8 cellular contexts compared by ENCODE assay signal in genomic region chr19:50607874-50608785, GRCh38. TPM values are rescaled to one million over a fixed set of nuclear protein-coding genes. Genes with fewer than 3 reads are reported as not detected.
A peak's percentile ranks its signal among the peaks of the same experiment; 100 is the strongest.
DNase-seq lines count a peak whose midpoint lies in the region; ATAC-seq, FAIRE-seq and TF ChIP-seq lines count a peak whose summit lies in the region.

No MANE protein-coding gene starts in this region.

- no peak overlapping the region for H3K4me3 ChIP-seq in HepG2 (replicated peaks in 1 of 3; ENCODE audit: insufficient read depth in 1 of 3, low read depth in 2 of 3, low read length in 3 of 3)

- H3K9ac ChIP-seq in HepG2 (ENCODE audit: insufficient read depth, low read depth, low read length), result no peak overlapping the region

- peaks cover 8% of the 10 kb centered on the region for H3K4me1 Mint-ChIP-seq in chondrocyte (ENCODE audit: low read depth)

- H3K27ac ChIP-seq in HepG2 (ENCODE audit: extremely low read length, insufficient read depth, low read length), result no peak overlapping the region

- TF ChIP-seq POLR2A in HepG2 (IDR thresholded peaks at IDR 0.05; ENCODE audit: insufficient read depth in 1 of 2, low read depth in 2 of 2, low read length in 2 of 2), result no peak

- CTCF ChIA-PET in HepG2 (lab: Yijun Ruan, JAX; ENCODE audit: low intra/inter-chr PET ratio, low total read pairs), result no interaction called here

- TF ChIP-seq RAD21 in HepG2 (CRISPR knock-in tag; IDR thresholded peaks at IDR 0.05), result peak; percentile 29; the same call in 1 of the 2 replicates

- H3K4me3 Mint-ChIP-seq in chondrocyte (ENCODE audit: unreplicated experiment), result peak overlapping the region; percentile 44

- in situ Hi-C loops in HepG2 (cut with HindIII; ENCODE audit: extremely low pct_ligation_motif_present, low pct_unique_long_range_greater_than_20kb), result loop anchor here (10.0 kb wide), 1 partner anchor 177 kb away; no protein-coding TSS in a partner anchor

- TF ChIP-seq EP300 in HepG2 (IDR thresholded peaks at IDR 0.05; ENCODE audit: low read depth in 2 of 2, low read length in 2 of 2) (no peak), HepG2 (CRISPR knock-in tag; IDR thresholded peaks at IDR 0.05; ENCODE audit: borderline replicate concordance) (no peak)

- no peaks in the 10 kb centered on the region for H4K20me1 ChIP-seq in HepG2 (ENCODE audit: insufficient read depth, low read length)

- intact Hi-C loops in HepG2 (cut with micrococcal nuclease; ENCODE audit: unreplicated experiment), result no loop called here

- FAIRE-seq in D721Med (lab: Jason Lieb, UNC) (no peak), HepG2 (lab: Jason Lieb, UNC) (no peak)

- no peaks in the 10 kb centered on the region for H3K36me3 ChIP-seq in HepG2 (replicated peaks in 1 of 2; ENCODE audit: control insufficient read depth in 1 of 2, insufficient read depth in 2 of 2, low read length in 2 of 2)

- BruUV-seq in HepG2 (replicated peaks; lab: Mats Ljungman, UMichigan), result no TSS peak

- H3K27me3 ChIP-seq in HepG2 (ENCODE audit: control insufficient read depth in 1 of 2, insufficient read depth in 2 of 2, low read length in 2 of 2), result no peaks in the 10 kb centered on the region

- H3K4me1 ChIP-seq in HepG2 (ENCODE audit: insufficient read depth, low read length), result no peaks in the 10 kb centered on the region

- H3K9me3 ChIP-seq in HepG2 (ENCODE audit: low read length), result no peaks in the 10 kb centered on the region

- DNase-seq in D721Med (ENCODE audit: insufficient read length, low spot score) (peak; percentile 95), LHCN-M2 (ENCODE audit: low read depth) (peak; percentile 5), chondrocyte (ENCODE audit: low spot score) (no peak), HepG2 (ENCODE audit: low spot score) (peak; percentile 31), NCI-H2081 treated with DMSO at 0.1 percent for 48 hours (lab: John Stamatoyannopoulos, UW) (no peak), SHP77 (lab: John Stamatoyannopoulos, UW) (no peak)
- DNase-seq in activated CD4-positive, alpha-beta T cell treated with anti-CD3 and anti-CD28 coated beads for 24 hours (ENCODE audit: low read depth in 2 of 2), result peak; percentile 50 to 84
- peak; percentile 9 to 59 (median 11) for DNase-seq in stimulated activated CD4-positive, alpha-beta T cell treated with anti-CD3 and anti-CD28 coated beads, TNF-alpha, amount 100 ng/mL, for 1 hour (ENCODE audit: low read depth in 3 of 3, low spot score in 1 of 3)

- ATAC-seq in HepG2, result peak; percentile 67

- peaks cover 7% of the 10 kb centered on the region for H3K36me3 Mint-ChIP-seq in chondrocyte (ENCODE audit: low read depth)

- POLR2A ChIA-PET in HepG2 (lab: Yijun Ruan, JAX), result no interaction called here

- WGBS in HepG2 (ENCODE audit: low lambda C conversion rate), result 73% methylated on average over 42 of the region's 56 CpGs

- H3K79me2 ChIP-seq in HepG2 (ENCODE audit: insufficient read depth, low read length), result no peaks in the 10 kb centered on the region

- H3K9me3 Mint-ChIP-seq in chondrocyte (ENCODE audit: low read depth), result peaks cover 8% of the 10 kb centered on the region

- peaks cover 29% of the 10 kb centered on the region for H3K27me3 Mint-ChIP-seq in chondrocyte (ENCODE audit: low read depth)

- TF ChIP-seq CTCF in D721Med (IDR thresholded peaks at IDR 0.05; ENCODE audit: insufficient read depth, missing control alignments) (peak; percentile 43), chondrocyte (IDR thresholded peaks at IDR 0.05) (peak; percentile 73), HepG2 (CRISPR knock-in tag; IDR thresholded peaks at IDR 0.05) (peak; percentile 62)

- no peak overlapping the region for H2AFZ ChIP-seq in HepG2 (ENCODE audit: low read length)

- no peak overlapping the region for H3K27ac Mint-ChIP-seq in chondrocyte (ENCODE audit: unreplicated experiment)

- no peak overlapping the region for H3K4me2 ChIP-seq in HepG2 (ENCODE audit: low read depth, low read length)

TF ChIP-seq in HepG2, 621 proteins besides CTCF, POLR2A, EP300 and RAD21 (continues in another document):
- TF ChIP-seq HOXA3 (CRISPR knock-in tag; IDR thresholded peaks at IDR 0.05), result 0 out of 2 replicates have a peak, but pooled peaks have one; percentile 20
- TF ChIP-seq RFXANK (CRISPR knock-in tag; IDR thresholded peaks at IDR 0.05), result peak; percentile 98

RNA-seq across cellular contexts. Expression of gene SYT3, which starts 31.6 kb away (rescaled TPM):
- total RNA-seq in LHCN-M2 (2014; rRNA removed) (0.11 TPM in 1 of 2 replicates, not detected in the other), chondrocyte (0.28 to 0.77 TPM (median 0.47 TPM) in 3 replicates), HepG2 (2016; rRNA removed; fragmentation: Illumina TruSeq; extraction: Trizol) (not detected in 2 replicates)
- polyA plus RNA-seq in LHCN-M2 (2012), result 0.05 TPM
- total RNA-seq in HepG2 (2016; cell fraction: cytosol; rRNA removed; fragmentation: Illumina TruSeq; extraction: Trizol; ENCODE audit: low read depth), result not detected in 2 replicates
- not detected in 2 replicates for total RNA-seq in HepG2 (2016; cell fraction: insoluble cytoplasmic fraction; rRNA removed; fragmentation: Illumina TruSeq; extraction: Trizol)
- not detected in 2 replicates for total RNA-seq in HepG2 (2016; cell fraction: membrane; rRNA removed; fragmentation: Illumina TruSeq; extraction: Trizol)
- total RNA-seq in HepG2 (2016; cell fraction: nucleus; rRNA removed; fragmentation: Illumina TruSeq; extraction: Trizol), result not detected in 2 replicates
- polyA plus RNA-seq in HepG2 (2011; rRNA removed), result not detected in 2 replicates
- polyA plus RNA-seq in HepG2 (2011; cell fraction: cytosol; rRNA removed), result not detected in 2 replicates
- not detected in 2 replicates for polyA plus RNA-seq in HepG2 (2011; cell fraction: nucleus; rRNA removed)
- polyA plus RNA-seq in HepG2 (2012), result not detected in 2 replicates
- polyA plus RNA-seq in HepG2 (2016; cell fraction: cytosol; fragmentation: Illumina TruSeq; extraction: Trizol; ENCODE audit: low read depth), result not detected in 2 replicates
- polyA plus RNA-seq in HepG2 (2016; cell fraction: insoluble cytoplasmic fraction; fragmentation: Illumina TruSeq; extraction: Trizol; ENCODE audit: low read depth), result not detected in 2 replicates
- not detected in 2 replicates for polyA plus RNA-seq in HepG2 (2016; cell fraction: membrane; fragmentation: Illumina TruSeq; extraction: Trizol; ENCODE audit: low read depth)
- polyA plus RNA-seq in HepG2 (2016; cell fraction: nucleus; fragmentation: Illumina TruSeq; extraction: Trizol; ENCODE audit: insufficient read depth, low read depth), result not detected in 2 replicates
- polyA minus RNA-seq in HepG2 (2011; rRNA and poly(A)+ RNA removed; ENCODE audit: low replicate concordance), result not detected in 2 replicates
- polyA minus RNA-seq in HepG2 (2011; cell fraction: cytosol; rRNA and poly(A)+ RNA removed), result not detected in 2 replicates
- polyA minus RNA-seq in HepG2 (2011; cell fraction: nucleus; rRNA and poly(A)+ RNA removed), result not detected in 2 replicates

RNA-seq across cellular contexts. Expression of gene LRRC4B, which starts 39.9 kb away (rescaled TPM):
- total RNA-seq in LHCN-M2 (2014; rRNA removed) (not detected in 2 replicates), chondrocyte (0.31 to 1.2 TPM (median 0.52 TPM) in 3 replicates), HepG2 (2016; rRNA removed; fragmentation: Illumina TruSeq; extraction: Trizol) (not detected in 2 replicates)
- not detected for polyA plus RNA-seq in LHCN-M2 (2012)
- total RNA-seq in HepG2 (2016; cell fraction: cytosol; rRNA removed; fragmentation: Illumina TruSeq; extraction: Trizol; ENCODE audit: low read depth), result not detected in 2 replicates
- not detected in 2 replicates for total RNA-seq in HepG2 (2016; cell fraction: insoluble cytoplasmic fraction; rRNA removed; fragmentation: Illumina TruSeq; extraction: Trizol)
- not detected in 2 replicates for total RNA-seq in HepG2 (2016; cell fraction: membrane; rRNA removed; fragmentation: Illumina TruSeq; extraction: Trizol)
- not detected in 2 replicates for total RNA-seq in HepG2 (2016; cell fraction: nucleus; rRNA removed; fragmentation: Illumina TruSeq; extraction: Trizol)
- polyA plus RNA-seq in HepG2 (2011; rRNA removed), result not detected in 2 replicates
- not detected in 2 replicates for polyA plus RNA-seq in HepG2 (2011; cell fraction: cytosol; rRNA removed)
- not detected in 2 replicates for polyA plus RNA-seq in HepG2 (2011; cell fraction: nucleus; rRNA removed)
- not detected in 2 replicates for polyA plus RNA-seq in HepG2 (2012)
- polyA plus RNA-seq in HepG2 (2016; cell fraction: cytosol; fragmentation: Illumina TruSeq; extraction: Trizol; ENCODE audit: low read depth), result not detected in 2 replicates
- not detected in 2 replicates for polyA plus RNA-seq in HepG2 (2016; cell fraction: insoluble cytoplasmic fraction; fragmentation: Illumina TruSeq; extraction: Trizol; ENCODE audit: low read depth)
- polyA plus RNA-seq in HepG2 (2016; cell fraction: membrane; fragmentation: Illumina TruSeq; extraction: Trizol; ENCODE audit: low read depth), result not detected in 2 replicates
- not detected in 2 replicates for polyA plus RNA-seq in HepG2 (2016; cell fraction: nucleus; fragmentation: Illumina TruSeq; extraction: Trizol; ENCODE audit: insufficient read depth, low read depth)
- not detected in 2 replicates for polyA minus RNA-seq in HepG2 (2011; rRNA and poly(A)+ RNA removed; ENCODE audit: low replicate concordance)
- polyA minus RNA-seq in HepG2 (2011; cell fraction: cytosol; rRNA and poly(A)+ RNA removed), result not detected in 2 replicates
- polyA minus RNA-seq in HepG2 (2011; cell fraction: nucleus; rRNA and poly(A)+ RNA removed), result not detected in 2 replicates

RNA-seq across cellular contexts. Expression of gene C19orf81, which starts 41.1 kb away (rescaled TPM):
- total RNA-seq in LHCN-M2 (2014; rRNA removed) (not detected in 2 replicates), chondrocyte (1.7 to 4.3 TPM (median 2.5 TPM) in 3 replicates), HepG2 (2016; rRNA removed; fragmentation: Illumina TruSeq; extraction: Trizol) (not detected in 2 replicates)
- polyA plus RNA-seq in LHCN-M2 (2012), result not detected
- total RNA-seq in HepG2 (2016; cell fraction: cytosol; rRNA removed; fragmentation: Illumina TruSeq; extraction: Trizol; ENCODE audit: low read depth), result not detected in 2 replicates
- not detected in 2 replicates for total RNA-seq in HepG2 (2016; cell fraction: insoluble cytoplasmic fraction; rRNA removed; fragmentation: Illumina TruSeq; extraction: Trizol)
- not detected in 2 replicates for total RNA-seq in HepG2 (2016; cell fraction: membrane; rRNA removed; fragmentation: Illumina TruSeq; extraction: Trizol)
- not detected in 2 replicates for total RNA-seq in HepG2 (2016; cell fraction: nucleus; rRNA removed; fragmentation: Illumina TruSeq; extraction: Trizol)
- polyA plus RNA-seq in HepG2 (2011; rRNA removed), result not detected in 2 replicates
- polyA plus RNA-seq in HepG2 (2011; cell fraction: cytosol; rRNA removed), result not detected in 2 replicates
- polyA plus RNA-seq in HepG2 (2011; cell fraction: nucleus; rRNA removed), result not detected in 2 replicates
- polyA plus RNA-seq in HepG2 (2012), result not detected in 2 replicates
- polyA plus RNA-seq in HepG2 (2016; cell fraction: cytosol; fragmentation: Illumina TruSeq; extraction: Trizol; ENCODE audit: low read depth), result not detected in 2 replicates
- not detected in 2 replicates for polyA plus RNA-seq in HepG2 (2016; cell fraction: insoluble cytoplasmic fraction; fragmentation: Illumina TruSeq; extraction: Trizol; ENCODE audit: low read depth)
- not detected in 2 replicates for polyA plus RNA-seq in HepG2 (2016; cell fraction: membrane; fragmentation: Illumina TruSeq; extraction: Trizol; ENCODE audit: low read depth)
- not detected in 2 replicates for polyA plus RNA-seq in HepG2 (2016; cell fraction: nucleus; fragmentation: Illumina TruSeq; extraction: Trizol; ENCODE audit: insufficient read depth, low read depth)
- polyA minus RNA-seq in HepG2 (2011; rRNA and poly(A)+ RNA removed; ENCODE audit: low replicate concordance), result not detected in 2 replicates
- not detected in 2 replicates for polyA minus RNA-seq in HepG2 (2011; cell fraction: cytosol; rRNA and poly(A)+ RNA removed)
- not detected in 2 replicates for polyA minus RNA-seq in HepG2 (2011; cell fraction: nucleus; rRNA and poly(A)+ RNA removed)

Comparison
In these comparisons a context has a peak if more than half of its experiments do, and no peak if none do; other contexts are left out.
1. DNase-seq: peak in D721Med (single experiment), LHCN-M2 (single experiment), activated CD4-positive, alpha-beta T cell treated with anti-CD3 and anti-CD28 coated beads for 24 hours (2 of 2), HepG2 (single experiment) and stimulated activated CD4-positive, alpha-beta T cell treated with anti-CD3 and anti-CD28 coated beads, TNF-alpha, amount 100 ng/mL, for 1 hour (3 of 3); none in chondrocyte (single experiment), NCI-H2081 treated with DMSO at 0.1 percent for 48 hours (single experiment) and SHP77 (0 of 2).
2. Peak in every context shown above with its lines, with median percentiles within 50 percentile points of each other: CTCF ChIP-seq.